Comparison of ENCODE assay signal across 15 cellular contexts in the genomic region with DNA sequence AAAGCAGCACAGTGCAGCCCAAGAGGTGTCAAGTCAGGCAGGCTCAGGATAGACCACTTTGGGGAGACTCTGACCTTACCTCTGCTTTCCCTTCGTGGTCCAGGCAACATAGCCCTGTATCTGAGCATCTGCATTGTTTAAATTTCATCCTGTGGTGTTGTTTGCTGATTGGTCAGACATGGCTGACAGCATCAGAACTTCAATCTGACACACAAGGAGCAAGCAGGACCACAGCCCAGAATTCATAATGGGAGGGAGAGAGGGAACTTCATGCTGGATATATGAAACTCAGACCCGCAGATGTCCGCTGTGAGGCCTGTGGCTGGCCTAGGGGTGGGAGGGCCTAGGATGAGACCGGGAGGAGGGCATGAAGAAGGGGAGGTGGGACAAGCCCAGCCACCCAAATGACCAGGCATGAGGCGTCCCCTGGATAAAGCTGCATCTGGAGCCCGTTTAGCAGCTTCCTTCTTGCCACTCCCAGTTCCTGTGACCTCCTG.
DNase-seq lines count a peak whose midpoint lies in the region; ATAC-seq, FAIRE-seq and TF ChIP-seq lines count a peak whose summit lies in the region.
"Had no signal": no experiment of that assay in that cellular context is flagged by ENCODE, and none has a peak within 500 bp of the region (broad histone marks: within the 10 kb centered on the region; RNA-seq: fewer than 3 reads in every experiment).

No MANE protein-coding gene starts in this region.

- no peaks in the 10 kb centered on the region for H3K79me1 ChIP-seq in H9 (ENCODE audit: insufficient read depth, low read depth, low read length, poor library complexity, severe bottlenecking)

- H3K4me3 Mint-ChIP-seq in H9 (peak overlapping the region in 1 of 2 experiments; percentile 15; a peak in 1 of 5 replicates), mesothelial cell of epicardium (no peak overlapping the region)
- H3K4me3 Mint-ChIP-seq: activated CD8-positive, alpha-beta T cell treated with anti-CD3 and anti-CD28 coated beads for 36 hours; T-helper 17 cell had no signal

- H3K27me3 Mint-ChIP-seq in H9 (ENCODE audit: low read depth) = no peaks in the 10 kb centered on the region
- no peaks in the 10 kb centered on the region for H3K27me3 Mint-ChIP-seq in mesothelial cell of epicardium (ENCODE audit: low read depth)
- H3K27me3 Mint-ChIP-seq: activated CD8-positive, alpha-beta T cell treated with anti-CD3 and anti-CD28 coated beads for 36 hours; T-helper 17 cell had no signal

- H3K4me1 Mint-ChIP-seq in H9 (peaks cover 48 to 73% of the 10 kb centered on the region in 2 experiments), mesothelial cell of epicardium (peaks cover 33% of the 10 kb centered on the region)
- H3K4me1 Mint-ChIP-seq: T-helper 17 cell had no signal

- H3K23ac ChIP-seq in H9 (ENCODE audit: insufficient read length, low read depth, low read length) = no peak overlapping the region

- DNase-seq in H9 (peak; percentile 39), bronchial epithelial cell (ENCODE audit: low read depth) (no peak), mesothelial cell of epicardium (ENCODE audit: low spot score in 2 of 2, unreplicated experiment in 2 of 2) (no peak), thoracic aorta (ENCODE audit: low spot score) (no peak), NCI-H2029 (lab: John Stamatoyannopoulos, UW) (no peak), NCI-H146 treated with DMSO at 0.1 percent for 48 hours (lab: John Stamatoyannopoulos, UW; ENCODE audit: unreplicated experiment) (no peak), GM10248 (ENCODE audit: extremely low spot score) (no peak)
- DNase-seq: activated CD8-positive, alpha-beta T cell treated with anti-CD3 and anti-CD28 coated beads for 36 hours; effector memory CD4-positive, alpha-beta T cell; mucosa of descending colon; NCI-H187; T-helper 17 cell had no signal

- H3K56ac ChIP-seq in H9 (ENCODE audit: insufficient read length, low read depth, low read length) = no peak overlapping the region

- H2AK5ac ChIP-seq in H9 (ENCODE audit: insufficient read length, low read length) = no peak overlapping the region

- H4K5ac ChIP-seq in H9 (ENCODE audit: insufficient read length, low read depth, low read length) = no peak overlapping the region

- no peak overlapping the region for H3K4ac ChIP-seq in H9 (ENCODE audit: low read depth, low read length)

- H3K27ac ChIP-seq in H9 (ENCODE audit: insufficient read length, low read depth, low read length) (peak overlapping the region; percentile 21), thoracic aorta (no peak overlapping the region)

- H3K36me3 Mint-ChIP-seq in H9 (ENCODE audit: insufficient read depth in 1 of 3, low read depth in 3 of 3) (peaks cover 0 to 4% (median 3%) of the 10 kb centered on the region in 3 experiments; a peak in 3 of 7 replicates), mesothelial cell of epicardium (peaks cover 3% of the 10 kb centered on the region)
- H3K36me3 Mint-ChIP-seq: activated naive CD4-positive, alpha-beta T cell treated with anti-CD3 and anti-CD28 coated beads, Interleukin-2, amount 50 U/mL, for 72 hours had no signal

- H2BK15ac ChIP-seq in H9 (ENCODE audit: low read depth, low read length) = no peak overlapping the region

- no peak overlapping the region for H3T11ph ChIP-seq in H9 (ENCODE audit: low read length)

- H2AFZ ChIP-seq in H9 (ENCODE audit: low read length) = no peak overlapping the region

- CTCF ChIA-PET in GM10248 (lab: Yijun Ruan, JAX) = interaction anchor here (1.2 to 3.3 kb wide), 3 partner anchors 12 to 33 kb away, joined by 4 to 10 read pairs (median 4); no protein-coding TSS in a partner anchor

- H3K4me1 ChIP-seq in H9 (ENCODE audit: insufficient read depth, low read length) = peaks cover 22% of the 10 kb centered on the region
- H3K4me1 ChIP-seq in thoracic aorta (ENCODE audit: control insufficient read depth in 1 of 2, low read depth in 2 of 2) = peaks cover 20 to 43% of the 10 kb centered on the region in 2 donors

- no peak overlapping the region for H2BK12ac ChIP-seq in H9 (ENCODE audit: insufficient read length, low read depth, low read length)

- H2BK20ac ChIP-seq in H9 (ENCODE audit: low read depth, low read length, poor library complexity, severe bottlenecking) = no peak overlapping the region

- H3K9ac ChIP-seq in H9 (ENCODE audit: extremely low read depth, insufficient read length, low read length) = no peak overlapping the region

- H3K14ac ChIP-seq in H9 (ENCODE audit: insufficient read depth, low read length) = no peak overlapping the region

- H3K4me3 ChIP-seq in bronchial epithelial cell (ENCODE audit: low read depth, low read length) (no peak overlapping the region), thoracic aorta (peak overlapping the region; percentile 35)
- H3K4me3 ChIP-seq: mucosa of descending colon had no signal

- H2BK120ac ChIP-seq in H9 (ENCODE audit: low read depth, low read length, poor library complexity, severe bottlenecking) = no peak overlapping the region

- H4K91ac ChIP-seq in H9 (ENCODE audit: insufficient read length, low read depth, low read length) = no peak overlapping the region

- no peaks in the 10 kb centered on the region for H3K9me3 Mint-ChIP-seq in H9
- H3K9me3 Mint-ChIP-seq in mesothelial cell of epicardium = no peaks in the 10 kb centered on the region

- WGBS in H9 (ENCODE audit: extremely low coverage, insufficient read length, low lambda C conversion rate) = no CpG with 5 or more reads among the region's 6 CpGs

- ATAC-seq in thoracic aorta (ENCODE audit: insufficient number of reproducible peaks, low FRiP score, low read depth) (no peak), HG02678 (IDR thresholded peaks at IDR 0.05; ENCODE audit: unreplicated experiment) (no peak)
- ATAC-seq: activated CD8-positive, alpha-beta T cell treated with anti-CD3 and anti-CD28 coated beads for 36 hours; activated naive CD4-positive, alpha-beta T cell treated with anti-CD3 and anti-CD28 coated beads, Interleukin-2, amount 50 U/mL, for 72 hours; mucosa of descending colon; T-helper 17 cell had no signal

- no peak overlapping the region for H4K8ac ChIP-seq in H9 (replicated peaks; ENCODE audit: insufficient read length, low read depth, low read length)

- H2BK5ac ChIP-seq in H9 (ENCODE audit: insufficient read length, low read length) = no peak overlapping the region

- H3K36me3 ChIP-seq in bronchial epithelial cell (ENCODE audit: control insufficient read depth, insufficient read depth, low read length) (no peaks in the 10 kb centered on the region), thoracic aorta (no peaks in the 10 kb centered on the region)

- H3K9me3 ChIP-seq in H9 (ENCODE audit: control insufficient read depth, low read depth, low read length) (no peaks in the 10 kb centered on the region), thoracic aorta (no peaks in the 10 kb centered on the region)
- H3K9me3 ChIP-seq: mucosa of descending colon had no signal

- H3K27ac Mint-ChIP-seq in H9 (peak overlapping the region; percentile 26 to 89 (median 34); a peak in 6 of 7 replicates), mesothelial cell of epicardium (peak overlapping the region; percentile 78)
- H3K27ac Mint-ChIP-seq: activated CD8-positive, alpha-beta T cell treated with anti-CD3 and anti-CD28 coated beads for 36 hours; activated naive CD4-positive, alpha-beta T cell treated with anti-CD3 and anti-CD28 coated beads, Interleukin-2, amount 50 U/mL, for 72 hours; T-helper 17 cell had no signal

- POLR2A ChIA-PET in GM10248 (lab: Yijun Ruan, JAX) = interaction anchor here (0.6 kb wide), 1 partner anchor 1799 kb away, joined by 10 read pairs; no protein-coding TSS in a partner anchor

- no peaks in the 10 kb centered on the region for H3K79me2 ChIP-seq in H9 (ENCODE audit: insufficient read depth, low read length)

- no peak for TF ChIP-seq CTCF in H9 (conservative IDR thresholded peaks at IDR 0.05)
- TF ChIP-seq CTCF in bronchial epithelial cell (IDR thresholded peaks at IDR 0.05; ENCODE audit: insufficient read depth, low read length, severe bottlenecking) = no peak
- no peak for TF ChIP-seq CTCF in mesothelial cell of epicardium (IDR thresholded peaks at IDR 0.05; ENCODE audit: unreplicated experiment)
- TF ChIP-seq CTCF in thoracic aorta (IDR thresholded peaks at IDR 0.05) = no peak
- no peak for TF ChIP-seq CTCF in GM10248 (IDR thresholded peaks at IDR 0.05; ENCODE audit: control extremely low read depth, extremely low read depth, low read depth, missing control alignments)

- H3K4me2 ChIP-seq in H9 (ENCODE audit: insufficient read depth, insufficient read length, low read length) = no peak overlapping the region

- H3K27me3 ChIP-seq in H9 (ENCODE audit: insufficient read depth, low read length) (no peaks in the 10 kb centered on the region), bronchial epithelial cell (ENCODE audit: control insufficient read depth, insufficient read depth, low read length) (no peaks in the 10 kb centered on the region), thoracic aorta (replicated peaks; ENCODE audit: insufficient read depth) (no peaks in the 10 kb centered on the region)

- H3K18ac ChIP-seq in H9 (ENCODE audit: insufficient read length, low read depth, low read length) = no peak overlapping the region

- FAIRE-seq in bronchial epithelial cell (lab: Jason Lieb, UNC) = peak; percentile 85
- FAIRE-seq: GM18507 had no signal

- H4K20me1 ChIP-seq in H9 (ENCODE audit: control insufficient read depth, insufficient read depth, insufficient read length) = no peaks in the 10 kb centered on the region

- H3K23me2 ChIP-seq in H9 (ENCODE audit: insufficient read length, low read depth, low read length, poor library complexity, severe bottlenecking) = no peaks in the 10 kb centered on the region
